8 cellular contexts compared by ENCODE assay signal in the genomic region with DNA sequence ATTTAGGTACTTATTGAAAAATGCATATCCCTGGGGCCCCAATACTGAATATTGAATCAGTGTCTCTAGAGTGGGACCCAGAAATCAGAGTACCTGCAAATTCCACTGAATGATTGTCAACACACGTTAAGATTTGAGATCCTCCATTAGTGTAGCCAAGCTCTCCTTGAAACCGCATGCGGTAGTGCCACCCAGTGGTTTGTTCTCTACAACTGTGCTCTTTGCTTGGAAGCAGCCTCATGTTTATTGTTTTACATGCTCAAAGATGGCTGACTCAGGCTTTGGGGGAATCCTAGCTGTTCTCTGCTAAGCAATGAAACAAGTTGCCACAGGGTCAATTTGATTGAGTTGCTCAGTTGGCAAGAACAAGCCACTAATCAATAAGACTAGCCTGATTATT.
DNase-seq lines count a peak whose midpoint lies in the region; ATAC-seq and TF ChIP-seq lines count a peak whose summit lies in the region.

No MANE protein-coding gene starts in this region.

- DNase-seq in DMS 273 (lab: John Stamatoyannopoulos, UW; ENCODE audit: unreplicated experiment) = peak; percentile 30
- DNase-seq in DMS 273 treated with DMSO at 0.1 percent for 48 hours (lab: John Stamatoyannopoulos, UW) = no peak
- peak; percentile 52 to 74 for DNase-seq in NCI-H2081 (lab: John Stamatoyannopoulos, UW)
- peak; percentile 18 for DNase-seq in activated naive CD8-positive, alpha-beta T cell treated with anti-CD3 and anti-CD28 coated beads for 36 hours
- DNase-seq in iPS DF 6.9 (ENCODE audit: low read depth, low spot score) = peak; percentile 70
- peak; percentile 31 for DNase-seq in stimulated activated CD4-positive, alpha-beta T cell treated with anti-CD3 and anti-CD28 coated beads, Interleukin-4, amount 100 ng/mL, for 1 hour

- H3K9me3 Mint-ChIP-seq in activated naive CD8-positive, alpha-beta T cell treated with anti-CD3 and anti-CD28 coated beads for 36 hours = peaks cover 2% of the 10 kb centered on the region

- POLR2A ChIA-PET in HEK293 (lab: Yijun Ruan, JAX) = no interaction called here

- TF ChIP-seq CTCF in HEK293 (tag by site-specific recombination; IDR thresholded peaks at IDR 0.05) = no peak

- H3K4me3 Mint-ChIP-seq in activated naive CD8-positive, alpha-beta T cell treated with anti-CD3 and anti-CD28 coated beads for 36 hours = no peak overlapping the region

- no peaks in the 10 kb centered on the region for H3K4me1 ChIP-seq in HEK293 (ENCODE audit: control insufficient read depth, insufficient read depth, low read length)
- H3K4me1 ChIP-seq in iPS DF 6.9 (ENCODE audit: control insufficient read depth, insufficient read depth, low read length) = no peaks in the 10 kb centered on the region

- H3K27ac ChIP-seq in HEK293 (ENCODE audit: extremely low read depth, low read depth, low read length) = no peak overlapping the region
- H3K27ac ChIP-seq in iPS DF 6.9 (ENCODE audit: low read length) = no peak overlapping the region

- no peak for ATAC-seq in HG03521 (IDR thresholded peaks at IDR 0.05; ENCODE audit: unreplicated experiment)

- CTCF ChIA-PET in HEK293 (lab: Yijun Ruan, JAX) = interaction anchor here (0.6 to 1.6 kb wide), 12 partner anchors 11 to 1347 kb away, joined by 3 to 7 read pairs (median 4); no protein-coding TSS in a partner anchor

- no peaks in the 10 kb centered on the region for H3K36me3 Mint-ChIP-seq in activated naive CD8-positive, alpha-beta T cell treated with anti-CD3 and anti-CD28 coated beads for 36 hours

- no peak overlapping the region for H3K27ac Mint-ChIP-seq in activated naive CD8-positive, alpha-beta T cell treated with anti-CD3 and anti-CD28 coated beads for 36 hours

- H3K36me3 ChIP-seq in HEK293 (ENCODE audit: control insufficient read depth in 2 of 2, insufficient read depth in 1 of 2, low read length in 2 of 2) (no peaks in the 10 kb centered on the region), iPS DF 6.9 (ENCODE audit: control insufficient read depth, insufficient read depth, low read length) (no peaks in the 10 kb centered on the region)

- peaks cover 5% of the 10 kb centered on the region for H3K27me3 Mint-ChIP-seq in activated naive CD8-positive, alpha-beta T cell treated with anti-CD3 and anti-CD28 coated beads for 36 hours

- H3K9me3 ChIP-seq in HEK293 (ENCODE audit: control insufficient read depth, insufficient read depth, low read depth, low read length) (no peaks in the 10 kb centered on the region), iPS DF 6.9 (ENCODE audit: control insufficient read depth, insufficient read depth, low read length) (no peaks in the 10 kb centered on the region)

- WGBS in iPS DF 6.9 (ENCODE audit: insufficient coverage, insufficient read length) = no CpG with 5 or more reads among the region's 3 CpGs

- no peaks in the 10 kb centered on the region for H3K4me1 Mint-ChIP-seq in activated naive CD8-positive, alpha-beta T cell treated with anti-CD3 and anti-CD28 coated beads for 36 hours

- H3K27me3 ChIP-seq in iPS DF 6.9 (ENCODE audit: control insufficient read depth, insufficient read depth, low read length) = no peaks in the 10 kb centered on the region

- H3K4me3 ChIP-seq in HEK293 (ENCODE audit: low read depth, low read length) (no peak overlapping the region), iPS DF 6.9 (ENCODE audit: low read length) (no peak overlapping the region)

TF ChIP-seq in HEK293, 187 proteins besides CTCF, POLR2A, EP300 and RAD21:
- TF ChIP-seq ZNF654 (tag by site-specific recombination; IDR thresholded peaks at IDR 0.05; ENCODE audit: low read depth) = peak; percentile 32
- TF ChIP-seq ZFP69B (tag by site-specific recombination; IDR thresholded peaks at IDR 0.05) = no peak
